23 cellular contexts compared by ENCODE assay signal in genomic region chr2:177741866-177742265, GRCh38.
"Had no signal": no experiment of that assay in that cellular context is flagged by ENCODE, and none has a peak within 500 bp of the region (broad histone marks: within the 10 kb centered on the region; RNA-seq: fewer than 3 reads in every experiment).

No MANE protein-coding gene starts in this region.

- H3K36me3 Mint-ChIP-seq: naive B cell had no signal

- H3K27ac ChIP-seq: colonic mucosa, epithelial cell of prostate, esophagus squamous epithelium, gastrocnemius medialis, heart right ventricle, left lung had no signal

- H3K4me1 Mint-ChIP-seq: endodermal cell, naive B cell had no signal

- H3K27me3 Mint-ChIP-seq: dendritic cell treated with granulocyte-macrophage colony-stimulating factor and Interleukin-4, amounts not matched to agents 40 ng/mL and 50 ng/mL, for 4 days had no signal

- H3K27ac Mint-ChIP-seq: dendritic cell treated with granulocyte-macrophage colony-stimulating factor and Interleukin-4, amounts not matched to agents 40 ng/mL and 50 ng/mL, for 4 days; effector memory CD8-positive, alpha-beta T cell; endodermal cell; naive B cell had no signal

- H3K4me3 Mint-ChIP-seq: dendritic cell treated with granulocyte-macrophage colony-stimulating factor and Interleukin-4, amounts not matched to agents 40 ng/mL and 50 ng/mL, for 4 days; effector memory CD8-positive, alpha-beta T cell; endodermal cell; mesothelial cell of epicardium; naive B cell had no signal

- H3K4me1 ChIP-seq: colonic mucosa, gastrocnemius medialis, left lung had no signal

- H3K27me3 ChIP-seq: colonic mucosa, esophagus squamous epithelium, gastrocnemius medialis, heart right ventricle, left lung had no signal

- H3K36me3 ChIP-seq: colonic mucosa, esophagus squamous epithelium, gastrocnemius medialis, heart right ventricle, left lung had no signal

- H3K9me3 Mint-ChIP-seq: effector memory CD8-positive, alpha-beta T cell had no signal

- DNase-seq: colonic mucosa; cortex of kidney; effector CD8-positive, alpha-beta T cell; effector memory CD8-positive, alpha-beta T cell; endodermal cell; erythroblast; esophagus squamous epithelium; foreskin fibroblast; foreskin melanocyte; gastrocnemius medialis; glutamatergic neuron; head of caudate nucleus; heart right ventricle; hippocampal formation; left cardiac atrium; left lung; left ventricle myocardium superior; mesenchymal stem cell; mucosa of descending colon; naive B cell had no signal

- H3K4me3 ChIP-seq: colonic mucosa, esophagus squamous epithelium, gastrocnemius medialis, heart right ventricle, left lung, mucosa of descending colon had no signal

- H3K9me3 ChIP-seq: colonic mucosa, esophagus squamous epithelium, gastrocnemius medialis, heart right ventricle, left lung, mucosa of descending colon had no signal
